ENCODE assay signal across 10 cellular contexts in the genomic region with DNA sequence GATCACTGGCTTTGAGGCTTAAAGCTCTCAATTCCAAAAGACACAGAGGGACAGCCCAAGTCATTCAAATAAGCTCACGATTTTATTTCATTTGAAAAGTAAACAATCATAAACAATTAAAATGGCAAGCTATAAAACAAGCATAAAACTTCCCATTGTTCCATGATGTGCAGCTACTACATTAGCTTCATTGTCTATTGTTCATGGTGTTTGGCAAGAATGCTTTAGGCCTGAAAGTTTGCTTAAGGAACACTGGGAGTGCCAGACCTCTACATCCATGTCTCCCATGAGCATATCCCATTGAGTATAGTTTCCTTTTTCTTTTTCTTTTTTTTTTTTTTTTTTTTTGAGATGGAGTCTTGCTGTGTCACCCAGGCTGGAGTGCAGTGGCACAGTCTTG.
"Had no signal": no experiment of that assay in that cellular context is flagged by ENCODE, and none has a peak within 500 bp of the region (broad histone marks: within the 10 kb centered on the region; RNA-seq: fewer than 3 reads in every experiment).

No MANE protein-coding gene starts in this region.

- H3K9ac ChIP-seq: SK-N-SH had no signal

- H3K27me3 ChIP-seq: stomach had no signal

- H3K4me3 ChIP-seq: lung, stomach had no signal

- H3K36me3 ChIP-seq: stomach had no signal

- H3K27ac ChIP-seq: stomach had no signal

- H3K4me2 ChIP-seq: SK-N-SH had no signal

- H3K9me3 ChIP-seq: SK-N-SH, stomach had no signal

- H3K4me1 ChIP-seq: stomach had no signal

- DNase-seq: activated CD4-positive, alpha-beta T cell treated with anti-CD3 and anti-CD28 coated beads, Interleukin-2, amount 10 ng/mL, durations not matched to agents 24 days and 14 days; activated CD8-positive, alpha-beta memory T cell treated with anti-CD3 and anti-CD28 coated beads for 24 hours; activated naive CD4-positive, alpha-beta T cell treated with Interleukin-2 at 50 U/mL for 16 hours; left cardiac atrium; retina; SK-N-SH; stimulated activated CD4-positive, alpha-beta T cell treated with anti-CD3 and anti-CD28 coated beads, Interleukin-4, amount 100 ng/mL, for 4 hours; stomach; trophoblast cell had no signal
